ENCODE assay signal across 21 cellular contexts in genomic region chr11:130464289-130464812, GRCh38. TPM values are rescaled to one million over a fixed set of nuclear protein-coding genes. Genes with fewer than 3 reads are reported as not detected.
DNase-seq lines count a peak whose midpoint lies in the region; TF ChIP-seq lines count a peak whose summit lies in the region.
"Had no signal": no experiment of that assay in that cellular context is flagged by ENCODE, and none has a peak within 500 bp of the region (broad histone marks: within the 10 kb centered on the region; RNA-seq: fewer than 3 reads in every experiment).

No MANE protein-coding gene starts in this region.

- H4K5ac ChIP-seq in mesendoderm (ENCODE audit: low read length): no peak overlapping the region

- H2BK15ac ChIP-seq in mesendoderm (replicated peaks; ENCODE audit: low read depth): no peak overlapping the region

- H3K79me1 ChIP-seq in mesendoderm (ENCODE audit: low read length): no peaks in the 10 kb centered on the region

- no peak overlapping the region for H2BK5ac ChIP-seq in mesendoderm (ENCODE audit: low read length)

- no peak overlapping the region for H3K56ac ChIP-seq in mesendoderm (ENCODE audit: low read length)

- no peak overlapping the region for H3K4ac ChIP-seq in mesendoderm (ENCODE audit: low read depth, low read length)

- no peak overlapping the region for H3K18ac ChIP-seq in mesendoderm (ENCODE audit: low read length)

- H3K23ac ChIP-seq in mesendoderm (ENCODE audit: low read length): no peak overlapping the region

- CTCF ChIA-PET in GM10248 (lab: Yijun Ruan, JAX): no interaction called here

- no peak overlapping the region for H2AK5ac ChIP-seq in mesendoderm (ENCODE audit: low read length)

- H3K79me2 ChIP-seq in mesendoderm (ENCODE audit: control insufficient read depth, insufficient read depth, low read length): no peaks in the 10 kb centered on the region

- H3K4me1 ChIP-seq in mesendoderm (ENCODE audit: control insufficient read depth, low read depth, low read length): no peaks in the 10 kb centered on the region
- H3K4me1 ChIP-seq: HAP-1 had no signal

- DNase-seq in GM04503 (ENCODE audit: low read depth): peak; percentile 68
- DNase-seq in amniotic epithelial cell (ENCODE audit: low read depth): peak; percentile 90
- DNase-seq in hepatic stellate cell (ENCODE audit: low spot score): peak; percentile 64
- DNase-seq in putamen (ENCODE audit: low spot score): no peak
- DNase-seq in COR-L47 (lab: John Stamatoyannopoulos, UW): no peak
- DNase-seq in GM10248 (ENCODE audit: extremely low spot score): no peak
- DNase-seq in mesendoderm: no peak
- DNase-seq: AML-193; C1 segment of cervical spinal cord; CD8-positive, alpha-beta T cell; Kasumi-1; MG63; NCI-H1048; NCI-H1417 treated with DMSO at 0.1 percent for 48 hours; NCI-H187; NCI-H446; NCI-H526 treated with DMSO at 0.1 percent for 48 hours; RPMI8226; SHP77 had no signal

- no peaks in the 10 kb centered on the region for H3K27me3 ChIP-seq in mesendoderm (ENCODE audit: insufficient read depth, low read length, poor library complexity)
- H3K27me3 ChIP-seq: MG63 had no signal

- no peak overlapping the region for H3K27ac ChIP-seq in mesendoderm (ENCODE audit: low read depth, low read length)

- no peak overlapping the region for H3K9ac ChIP-seq in mesendoderm (ENCODE audit: low read length)

- POLR2A ChIA-PET in GM10248 (lab: Yijun Ruan, JAX): no interaction called here

- no peaks in the 10 kb centered on the region for H3K36me3 ChIP-seq in mesendoderm (ENCODE audit: control insufficient read depth, insufficient read depth, low read length)
- H3K36me3 ChIP-seq: HAP-1, MG63 had no signal

- no peak overlapping the region for H2BK120ac ChIP-seq in mesendoderm (ENCODE audit: low read depth, low read length)

- H3K4me3 ChIP-seq in mesendoderm (ENCODE audit: low read length): no peak overlapping the region
- H3K4me3 ChIP-seq: GM23338, HAP-1, MG63 had no signal

- H3K4me2 ChIP-seq in mesendoderm (ENCODE audit: low read length): no peak overlapping the region
- H3K4me2 ChIP-seq: GM23338 had no signal

- no peak for TF ChIP-seq CTCF in GM10248 (IDR thresholded peaks at IDR 0.05; ENCODE audit: control extremely low read depth, extremely low read depth, low read depth, missing control alignments)

- no peak overlapping the region for H4K8ac ChIP-seq in mesendoderm (ENCODE audit: low read depth, low read length)

RNA-seq across cellular contexts. Expression of gene ADAMTS15, which starts 15.9 kb away (rescaled TPM):
- 2.5 TPM for polyA plus RNA-seq in mesendoderm (2013, experiment 1 of 2)
- polyA plus RNA-seq in mesendoderm (2013, experiment 2 of 2): 2.6 TPM

RNA-seq across cellular contexts. Expression of gene ADAMTS8, which starts 35.9 kb away (rescaled TPM):
- 1.0 TPM for polyA plus RNA-seq in mesendoderm (2013, experiment 1 of 2)
- polyA plus RNA-seq in mesendoderm (2013, experiment 2 of 2): 1.3 TPM

Comparison
In these comparisons a context has a peak if more than half of its experiments do, and no peak if none do; other contexts are left out.
1. DNase-seq: peak in GM04503 (single experiment), amniotic epithelial cell (single experiment) and hepatic stellate cell (single experiment); none in putamen (single experiment), COR-L47 (single experiment), GM10248 (single experiment) and mesendoderm (single experiment).